Comparison of ENCODE assay signal across 8 cellular contexts in the genomic region with DNA sequence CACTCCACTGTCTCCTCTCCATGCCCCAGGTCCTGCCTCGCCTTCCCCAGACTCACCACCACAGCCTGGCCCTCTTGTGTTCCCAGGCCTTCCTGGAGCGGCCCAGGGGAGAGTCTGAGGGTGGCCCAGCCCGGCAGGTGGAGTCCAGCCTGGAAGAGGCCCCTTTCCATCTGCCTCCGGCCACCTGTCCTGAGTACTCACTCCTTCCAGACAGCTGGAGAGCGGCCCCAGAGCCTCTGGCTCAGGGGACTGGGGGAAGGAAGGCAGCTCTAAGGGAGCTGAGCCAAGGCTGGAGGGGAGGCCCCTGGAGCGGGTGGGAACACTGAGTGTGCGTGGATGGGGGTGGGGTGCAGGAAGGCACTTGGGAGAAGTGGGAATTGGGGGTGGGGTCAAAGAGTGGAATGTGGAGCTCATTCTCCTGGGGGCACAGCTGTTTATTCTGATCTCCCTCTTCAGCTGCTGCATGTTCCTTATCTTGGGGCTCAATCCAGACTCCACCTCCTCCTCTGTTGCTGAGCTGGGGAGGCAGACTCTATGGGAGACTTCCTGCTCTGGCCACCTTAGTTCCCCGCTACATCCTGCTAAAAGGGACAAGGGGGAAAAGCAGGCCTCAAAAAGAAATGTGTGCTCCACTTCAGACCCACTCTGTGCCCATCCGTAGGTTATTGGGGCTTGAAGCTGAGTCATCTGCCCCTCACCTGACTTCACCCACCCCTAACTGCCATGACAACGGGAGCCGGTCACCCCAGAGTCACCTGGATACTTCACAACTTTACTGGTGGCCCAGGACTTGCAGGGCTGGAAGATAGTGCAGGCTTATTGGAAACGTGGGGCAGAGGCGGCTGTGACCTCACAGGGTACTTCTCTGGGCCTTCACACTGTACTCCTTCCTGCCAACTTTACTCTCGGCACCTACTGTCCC. TPM values are rescaled to one million over a fixed set of nuclear protein-coding genes. Genes with fewer than 3 reads are reported as not detected.
DNase-seq lines count a peak whose midpoint lies in the region; ATAC-seq and TF ChIP-seq lines count a peak whose summit lies in the region.

No MANE protein-coding gene starts in this region.

- no TSS peak for BruUV-seq in MCF 10A (replicated peaks; lab: Mats Ljungman, UMichigan)

- H3K4me3 Mint-ChIP-seq in activated naive CD4-positive, alpha-beta T cell treated with anti-CD3 and anti-CD28 coated beads for 36 hours: peak overlapping the region; percentile 69
- H3K4me3 Mint-ChIP-seq in MCF 10A (ENCODE audit: unreplicated experiment): no peak overlapping the region

- ATAC-seq in right lobe of liver: peak; percentile 18 to 33 (median 22)
- ATAC-seq in HG03469 (IDR thresholded peaks at IDR 0.05; ENCODE audit: unreplicated experiment): no peak

- CTCF ChIA-PET in activated naive CD4-positive, alpha-beta T cell treated with anti-CD3 and anti-CD28 coated beads for 36 hours (lab: Charles Lee): interaction anchor here (0.5 to 3.6 kb wide), 10 partner anchors 9 to 195 kb away, joined by 3 to 17 read pairs (median 3); a partner anchor contains a TSS
- CTCF ChIA-PET in MCF 10A (lab: Yijun Ruan, JAX): interaction anchor here (1.1 to 4.7 kb wide), 2 partner anchors 13 to 662 kb away, joined by 3 to 27 read pairs; no protein-coding TSS in a partner anchor

- no peak for TF ChIP-seq POLR2A in right lobe of liver (IDR thresholded peaks at IDR 0.05)
- TF ChIP-seq POLR2A in thyroid gland (IDR thresholded peaks at IDR 0.05): peak in 1 of 2 donors; percentile 41

- H3K27me3 Mint-ChIP-seq in activated naive CD4-positive, alpha-beta T cell treated with anti-CD3 and anti-CD28 coated beads for 36 hours (ENCODE audit: low read depth): no peaks in the 10 kb centered on the region
- no peaks in the 10 kb centered on the region for H3K27me3 Mint-ChIP-seq in MCF 10A (ENCODE audit: insufficient read depth, unreplicated experiment)

- peaks cover 87% of the 10 kb centered on the region for H3K4me1 Mint-ChIP-seq in activated naive CD4-positive, alpha-beta T cell treated with anti-CD3 and anti-CD28 coated beads for 36 hours (ENCODE audit: low read depth)
- H3K4me1 Mint-ChIP-seq in MCF 10A (ENCODE audit: insufficient read depth, unreplicated experiment): peaks cover 21% of the 10 kb centered on the region

- H3K4me1 ChIP-seq in right lobe of liver: no peaks in the 10 kb centered on the region
- peaks cover 42 to 48% of the 10 kb centered on the region in 2 donors for H3K4me1 ChIP-seq in thyroid gland

- WGBS in right lobe of liver (ENCODE audit: insufficient coverage, low coverage, low lambda C conversion rate, missing lambda C conversion rate): 49% methylated on average over 6 of the region's 14 CpGs
- WGBS in thyroid gland, 2 donors: 21 to 28% methylated on average over 13 of the region's 14 CpGs

- no peaks in the 10 kb centered on the region for H3K9me3 Mint-ChIP-seq in activated naive CD4-positive, alpha-beta T cell treated with anti-CD3 and anti-CD28 coated beads for 36 hours
- no peaks in the 10 kb centered on the region for H3K9me3 Mint-ChIP-seq in MCF 10A (ENCODE audit: unreplicated experiment)

- H3K36me3 Mint-ChIP-seq in activated naive CD4-positive, alpha-beta T cell treated with anti-CD3 and anti-CD28 coated beads for 36 hours (ENCODE audit: low read depth): peaks cover 45% of the 10 kb centered on the region
- peaks cover 85% of the 10 kb centered on the region for H3K36me3 Mint-ChIP-seq in MCF 10A (ENCODE audit: insufficient read depth, unreplicated experiment)

- peak overlapping the region; percentile 99 for H3K27ac Mint-ChIP-seq in activated naive CD4-positive, alpha-beta T cell treated with anti-CD3 and anti-CD28 coated beads for 36 hours
- H3K27ac Mint-ChIP-seq in MCF 10A (ENCODE audit: low read depth, unreplicated experiment): no peak overlapping the region

- intact Hi-C loops in activated naive CD4-positive, alpha-beta T cell treated with anti-CD3 and anti-CD28 coated beads for 36 hours (cut with micrococcal nuclease): loop anchor here (1.0 kb wide), 4 partner anchors 8 to 73 kb away; no protein-coding TSS in a partner anchor
- intact Hi-C loops in right lobe of liver (cut with DNase I): loop anchor here in 1 of 2 donors (10.0 kb wide), 1 partner anchor 246 kb away; a partner anchor contains a TSS
- intact Hi-C loops in thyroid gland (cut with DNase I): no loop called here
- intact Hi-C loops in MCF 10A (cut with micrococcal nuclease): no loop called here

- POLR2A ChIA-PET in MCF 10A (lab: Yijun Ruan, JAX): interaction anchor here (1.0 kb wide), 1 partner anchor 243 kb away, joined by 4 read pairs; a partner anchor contains a TSS

- H3K27ac ChIP-seq in right lobe of liver (no peak overlapping the region), thyroid gland (peak overlapping the region; percentile 79 to 95 (median 89))

- no peak overlapping the region for H3K4me3 ChIP-seq in right lobe of liver
- no peak overlapping the region for H3K4me3 ChIP-seq in thyroid gland (replicated peaks in 1 of 3)

- no peaks in the 10 kb centered on the region for H3K36me3 ChIP-seq in right lobe of liver
- peaks cover 0 to 8% of the 10 kb centered on the region in 2 donors for H3K36me3 ChIP-seq in thyroid gland

- peak; percentile 83 for DNase-seq in activated CD8-positive, alpha-beta memory T cell treated with anti-CD3 and anti-CD28 coated beads for 24 hours
- DNase-seq in activated CD8-positive, alpha-beta memory T cell treated with anti-CD3 and anti-CD28 coated beads, Interleukin-2, amount 50 U/mL, for 48 hours: no peak
- peak; percentile 93 for DNase-seq in activated naive CD4-positive, alpha-beta T cell treated with anti-CD3 and anti-CD28 coated beads for 36 hours
- DNase-seq in right lobe of liver (no peak), thyroid gland (peak; percentile 94 to 96), MCF 10A (ENCODE audit: unreplicated experiment) (no peak), superior temporal gyrus (ENCODE audit: extremely low spot score) (no peak)

- H3K9me3 ChIP-seq in right lobe of liver (no peaks in the 10 kb centered on the region), thyroid gland (no peaks in the 10 kb centered on the region)

- H3K27me3 ChIP-seq in right lobe of liver: no peaks in the 10 kb centered on the region
- no peaks in the 10 kb centered on the region for H3K27me3 ChIP-seq in thyroid gland

- no peak for TF ChIP-seq CTCF in right lobe of liver (IDR thresholded peaks at IDR 0.05)
- TF ChIP-seq CTCF in thyroid gland (IDR thresholded peaks at IDR 0.05): no peak
- no peak for TF ChIP-seq CTCF in MCF 10A (IDR thresholded peaks at IDR 0.05; ENCODE audit: unreplicated experiment)

RNA-seq across cellular contexts. Expression of a gene that starts 19.5 kb away (rescaled TPM):
- total RNA-seq in activated naive CD4-positive, alpha-beta T cell treated with anti-CD3 and anti-CD28 coated beads for 36 hours: 10 to 100 TPM; 67.3 to 68.5 TPM
- 10 to 100 TPM in 4 of 6 experiments, 1 to 10 TPM in 2; 6.7 to 14.7 (median 11.9) TPM for total RNA-seq in right lobe of liver
- 100 to 1,000 TPM in 1 of 4 donors, 10 to 100 TPM in 3; 52.0 to 131 (median 72.2) TPM for total RNA-seq in thyroid gland
- total RNA-seq in MCF 10A (2022): 23.8 and 25.8 TPM in 2 replicates

Comparison
In these comparisons a context has a peak if more than half of its experiments do, and no peak if none do; other contexts are left out.
1. DNase-seq: peak in activated CD8-positive, alpha-beta memory T cell treated with anti-CD3 and anti-CD28 coated beads for 24 hours (single experiment), activated naive CD4-positive, alpha-beta T cell treated with anti-CD3 and anti-CD28 coated beads for 36 hours (single experiment) and thyroid gland (2 of 2); none in activated CD8-positive, alpha-beta memory T cell treated with anti-CD3 and anti-CD28 coated beads, Interleukin-2, amount 50 U/mL, for 48 hours (single experiment), right lobe of liver (0 of 3), MCF 10A (single experiment) and superior temporal gyrus (single experiment).
2. H3K27ac ChIP-seq: peak in thyroid gland (3 of 3); none in right lobe of liver (0 of 3).